In the genomic region with DNA sequence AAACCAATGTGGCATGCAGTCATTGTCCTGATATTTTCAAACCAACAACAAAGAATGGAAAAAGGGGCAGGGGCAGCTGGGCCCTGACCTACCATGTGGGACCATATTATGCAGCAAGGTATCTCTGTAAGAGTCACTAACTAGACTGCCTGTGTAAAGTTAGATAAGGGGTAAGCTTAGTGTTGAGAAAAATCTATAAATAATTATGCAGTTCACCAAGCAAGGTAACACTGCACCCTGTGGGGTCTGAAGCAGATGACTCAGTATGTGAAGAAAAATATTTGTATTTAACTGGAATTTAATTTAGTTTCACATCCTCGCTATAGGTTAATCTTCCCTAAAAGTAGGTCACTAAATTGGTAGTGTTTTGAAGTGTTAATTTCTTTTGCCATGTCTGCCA, we compare ENCODE assay signal across 28 cellular contexts.
"Had no signal": no experiment of that assay in that cellular context is flagged by ENCODE, and none has a peak within 500 bp of the region (broad histone marks: within the 10 kb centered on the region; RNA-seq: fewer than 3 reads in every experiment).

No MANE protein-coding gene starts in this region.

- H3K4me2 ChIP-seq: KMS-11 had no signal

- H3K27me3 ChIP-seq: adrenal gland, cardiac muscle cell, Peyer's patch, SJCRH30 had no signal

- H3K9ac ChIP-seq: KMS-11 had no signal

- H3K27ac ChIP-seq: adrenal gland, cardiac muscle cell, KMS-11, Peyer's patch, RWPE1, SJCRH30, SK-N-MC had no signal

- H3K4me1 ChIP-seq: adrenal gland, Peyer's patch had no signal

- H3K4me3 ChIP-seq: adrenal gland, cardiac muscle cell, Peyer's patch, SJCRH30, SK-N-MC had no signal

- DNase-seq: activated CD4-positive, alpha-beta memory T cell treated with anti-CD3 and anti-CD28 coated beads for 36 hours; activated CD4-positive, alpha-beta T cell treated with anti-CD3 and anti-CD28 coated beads for 4 hours; activated CD4-positive, alpha-beta T cell treated with anti-CD3 and anti-CD28 coated beads, Interleukin-2, amount 50 U/mL, for 1 hour; activated CD8-positive, alpha-beta memory T cell treated with anti-CD3 and anti-CD28 coated beads, Interleukin-2, amount 50 U/mL, for 4 hours; activated gamma-delta T cell treated with Interleukin-2 at 50 U/mL for 16 hours; activated naive CD4-positive, alpha-beta T cell treated with anti-CD3 and anti-CD28 coated beads for 36 hours; activated T-cell treated with anti-CD3 and anti-CD28 coated beads for 4 hours; activated T-cell treated with anti-CD3 and anti-CD28 coated beads, Interleukin-2, amount 50 U/mL, for 4 hours; adrenal gland; NCI-H1092 treated with DMSO at 0.1 percent for 48 hours; NCI-H1417; NCI-H146; NCI-H187; NCI-H2029 treated with DMSO at 0.1 percent for 48 hours; NCI-H2107; NCI-H2171; NCI-H510A; NCI-H526; NCI-H748 treated with DMSO at 0.1 percent for 48 hours; NK-92 treated with Interleukin-12 subunit alpha and Interleukin-12 subunit beta, amount 100 ng/mL, for 24 hours; PC-3; Peyer's patch; SHP77; SJCRH30 had no signal

- H3K9me3 ChIP-seq: adrenal gland, Peyer's patch, SJCRH30 had no signal

- H3K36me3 ChIP-seq: adrenal gland, cardiac muscle cell, Peyer's patch, SJCRH30 had no signal
